ENCODE assay signal across 1 cellular context in genomic region chr19:53008061-53008778, GRCh38.
TF ChIP-seq lines count a peak whose summit lies in the region.

No MANE protein-coding gene starts in this region.

TF ChIP-seq in K562, 482 proteins besides CTCF, POLR2A, EP300 and RAD21 (continued from another document):
- TF ChIP-seq ID3 (CRISPR knock-in tag; IDR thresholded peaks at IDR 0.05) (no peak), ID3 (tag; IDR thresholded peaks at IDR 0.05) (no peak), HIVEP1 (CRISPR knock-in tag; IDR thresholded peaks at IDR 0.05) (no peak), ZBTB8A (IDR thresholded peaks at IDR 0.05; ENCODE audit: partially characterized antibody) (no peak), SREBF1 (IDR thresholded peaks at IDR 0.05; ENCODE audit: borderline replicate concordance, low read depth, low read length) (no peak), TCFL5 (CRISPR knock-in tag; conservative IDR thresholded peaks at IDR 0.05) (no peak), TBP (optimal IDR thresholded peaks at IDR 0.05; ENCODE audit: low read depth, low read length) (no peak)
